9 cellular contexts compared by ENCODE assay signal in the genomic region with DNA sequence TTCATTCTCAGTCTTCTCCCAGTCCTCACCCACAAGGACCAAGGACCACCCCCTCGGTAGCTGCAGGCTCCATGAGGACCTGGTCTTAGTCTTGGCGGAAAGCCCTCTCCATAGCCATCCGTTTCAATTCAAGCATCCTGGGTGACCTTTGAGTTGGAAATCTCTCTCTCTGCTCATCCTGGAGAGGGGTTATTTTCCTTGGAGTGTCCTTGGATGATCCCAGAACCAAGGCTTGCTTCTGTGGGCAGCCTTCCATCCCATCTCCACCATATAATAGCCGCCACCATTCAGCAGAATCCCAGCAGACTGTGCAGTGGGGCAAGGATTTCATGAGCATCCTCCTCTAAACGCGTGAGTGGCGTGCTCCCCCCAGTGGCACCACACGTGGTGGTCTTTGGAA. TPM values are rescaled to one million over a fixed set of nuclear protein-coding genes. Genes with fewer than 3 reads are reported as not detected.
"Had no signal": no experiment of that assay in that cellular context is flagged by ENCODE, and none has a peak within 500 bp of the region (broad histone marks: within the 10 kb centered on the region; RNA-seq: fewer than 3 reads in every experiment).

A gene with protein sequence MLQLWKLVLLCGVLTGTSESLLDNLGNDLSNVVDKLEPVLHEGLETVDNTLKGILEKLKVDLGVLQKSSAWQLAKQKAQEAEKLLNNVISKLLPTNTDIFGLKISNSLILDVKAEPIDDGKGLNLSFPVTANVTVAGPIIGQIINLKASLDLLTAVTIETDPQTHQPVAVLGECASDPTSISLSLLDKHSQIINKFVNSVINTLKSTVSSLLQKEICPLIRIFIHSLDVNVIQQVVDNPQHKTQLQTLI (plus strand): TSS at position 301 of the 400 bp plus-strand sequence. CDS start 987 bp downstream, outside the sequence.

- DNase-seq: GDM1, GF-D8 had no signal

- FAIRE-seq: G401.6, GM12878, GM12891, GM12892, GM18507, GM19239 had no signal

- H3K4me3 ChIP-seq: GM12878 had no signal

- ATAC-seq: GM12878 had no signal

RNA-seq across cellular contexts. Expression of the gene that starts here (rescaled TPM):
- total RNA-seq: G401, GM12878 had no signal
- polyA plus RNA-seq: GM12878 had no signal
